Comparison of ENCODE assay signal across 19 cellular contexts in the genomic region with DNA sequence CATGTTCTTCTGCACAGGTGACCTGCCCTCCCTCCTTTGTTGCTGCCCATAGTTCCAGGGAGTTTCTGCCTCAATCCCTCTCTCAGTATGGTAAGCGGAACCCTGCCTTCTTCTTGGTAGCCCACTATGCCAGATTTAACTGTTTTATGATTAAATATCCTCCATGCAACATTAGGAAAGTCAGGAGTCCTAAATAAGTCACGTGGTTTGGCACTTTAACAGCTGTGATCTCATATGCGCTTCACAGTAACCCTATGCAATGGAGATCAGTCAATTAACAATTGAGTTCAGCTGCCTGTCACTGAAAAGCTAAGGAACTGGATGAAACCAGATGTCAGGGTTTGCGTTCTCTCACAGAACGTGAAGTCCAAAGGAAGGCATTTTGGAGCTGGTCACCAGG.
"Had no signal": no experiment of that assay in that cellular context is flagged by ENCODE, and none has a peak within 500 bp of the region (broad histone marks: within the 10 kb centered on the region; RNA-seq: fewer than 3 reads in every experiment).

No MANE protein-coding gene starts in this region.

- DNase-seq: activated CD4-positive, alpha-beta T cell treated with anti-CD3 and anti-CD28 coated beads for 48 hours; activated CD4-positive, alpha-beta T cell treated with anti-CD3 and anti-CD28 coated beads, Interleukin-2, amount 50 U/mL, for 48 hours; activated CD8-positive, alpha-beta memory T cell treated with anti-CD3 and anti-CD28 coated beads, Interleukin-2, amount 50 U/mL, for 4 hours; activated effector memory CD4-positive, alpha-beta T cell treated with anti-CD3 and anti-CD28 coated beads, Interleukin-2, amount 50 U/mL, for 16 hours; activated naive CD4-positive, alpha-beta T cell treated with anti-CD3 and anti-CD28 coated beads for 36 hours; activated naive CD8-positive, alpha-beta T cell treated with anti-CD3 and anti-CD28 coated beads for 36 hours; activated T-cell treated with anti-CD3 and anti-CD28 coated beads, Interleukin-2, amount 50 U/mL, for 1 hour; brain microvascular endothelial cell; foreskin keratinocyte; left lung; pancreas; stimulated activated CD4-positive, alpha-beta T cell treated with anti-CD3 and anti-CD28 coated beads, Interleukin-15, amount 100 ng/mL, for 24 hours; stimulated activated naive CD4-positive, alpha-beta T cell; T-helper 9 cell; WERI-Rb-1 had no signal

- H3K4me3 Mint-ChIP-seq: activated naive CD4-positive, alpha-beta T cell treated with anti-CD3 and anti-CD28 coated beads for 36 hours; activated naive CD8-positive, alpha-beta T cell treated with anti-CD3 and anti-CD28 coated beads for 36 hours; activated T-helper 1 cell treated with anti-CD3 and anti-CD28 coated beads, Interleukin-12 subunit alpha, Interleukin-12 subunit beta, Interleukin-2, Interleukin-4 antibody, amounts not matched to agents 30 ng/mL and 10 ng/mL and 1 ng/mL, durations not matched to agents 14 hours and 24 hours and 36 hours; T-helper 1 cell treated with Interleukin-12 subunit alpha and Interleukin-12 subunit beta and Interleukin-4 antibody, amounts not matched to agents 30 μg/mL and 1 μg/mL, for 36 hours had no signal

- H3K9me3 Mint-ChIP-seq: activated naive CD4-positive, alpha-beta T cell treated with anti-CD3 and anti-CD28 coated beads for 36 hours had no signal

- H3K4me1 Mint-ChIP-seq: activated naive CD8-positive, alpha-beta T cell treated with anti-CD3 and anti-CD28 coated beads for 36 hours had no signal

- ATAC-seq: activated CD4-positive, CD25-positive, alpha-beta regulatory T cell treated with anti-CD3 and anti-CD28 coated beads, Interleukin-2, amount 50 U/mL, for 24 hours; esophagus mucosa; foreskin keratinocyte; left lung; pancreas had no signal

- H3K27ac Mint-ChIP-seq: activated naive CD4-positive, alpha-beta T cell treated with anti-CD3 and anti-CD28 coated beads for 36 hours; activated naive CD8-positive, alpha-beta T cell treated with anti-CD3 and anti-CD28 coated beads for 36 hours; activated T-helper 1 cell treated with anti-CD3 and anti-CD28 coated beads, Interleukin-12 subunit alpha, Interleukin-12 subunit beta, Interleukin-2, Interleukin-4 antibody, amounts not matched to agents 30 ng/mL and 10 ng/mL and 1 ng/mL, durations not matched to agents 14 hours and 24 hours and 36 hours; T-helper 1 cell treated with Interleukin-12 subunit alpha and Interleukin-12 subunit beta and Interleukin-4 antibody, amounts not matched to agents 30 μg/mL and 1 μg/mL, for 36 hours had no signal
